In the genomic region with DNA sequence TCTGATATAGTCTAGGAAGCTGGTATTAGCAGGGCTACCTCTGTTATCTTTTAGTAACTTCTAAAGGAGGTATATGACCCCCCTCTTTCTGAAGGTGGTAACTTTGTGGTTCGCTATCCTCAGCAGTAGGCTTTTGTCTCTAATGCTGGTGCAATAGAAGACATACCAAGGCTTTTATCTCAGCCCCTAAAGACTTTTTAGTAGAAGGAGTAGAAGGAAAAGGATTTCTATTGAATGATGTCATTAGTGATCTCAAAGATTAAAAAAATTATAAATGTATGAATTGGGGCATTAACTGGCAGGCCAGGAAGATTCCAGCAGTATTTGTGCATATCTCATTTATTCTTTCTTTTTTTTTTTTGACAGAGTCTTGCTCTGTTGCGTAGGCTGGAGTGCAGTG, we compare ENCODE assay signal across 2 cellular contexts.
TF ChIP-seq lines count a peak whose summit lies in the region.

No MANE protein-coding gene starts in this region.

TF ChIP-seq in HepG2, 621 proteins besides CTCF, POLR2A, EP300 and RAD21:
- TF ChIP-seq SP140L (CRISPR knock-in tag; IDR thresholded peaks at IDR 0.05; ENCODE audit: borderline replicate concordance) = no peak
- TF ChIP-seq, protein P1, sequence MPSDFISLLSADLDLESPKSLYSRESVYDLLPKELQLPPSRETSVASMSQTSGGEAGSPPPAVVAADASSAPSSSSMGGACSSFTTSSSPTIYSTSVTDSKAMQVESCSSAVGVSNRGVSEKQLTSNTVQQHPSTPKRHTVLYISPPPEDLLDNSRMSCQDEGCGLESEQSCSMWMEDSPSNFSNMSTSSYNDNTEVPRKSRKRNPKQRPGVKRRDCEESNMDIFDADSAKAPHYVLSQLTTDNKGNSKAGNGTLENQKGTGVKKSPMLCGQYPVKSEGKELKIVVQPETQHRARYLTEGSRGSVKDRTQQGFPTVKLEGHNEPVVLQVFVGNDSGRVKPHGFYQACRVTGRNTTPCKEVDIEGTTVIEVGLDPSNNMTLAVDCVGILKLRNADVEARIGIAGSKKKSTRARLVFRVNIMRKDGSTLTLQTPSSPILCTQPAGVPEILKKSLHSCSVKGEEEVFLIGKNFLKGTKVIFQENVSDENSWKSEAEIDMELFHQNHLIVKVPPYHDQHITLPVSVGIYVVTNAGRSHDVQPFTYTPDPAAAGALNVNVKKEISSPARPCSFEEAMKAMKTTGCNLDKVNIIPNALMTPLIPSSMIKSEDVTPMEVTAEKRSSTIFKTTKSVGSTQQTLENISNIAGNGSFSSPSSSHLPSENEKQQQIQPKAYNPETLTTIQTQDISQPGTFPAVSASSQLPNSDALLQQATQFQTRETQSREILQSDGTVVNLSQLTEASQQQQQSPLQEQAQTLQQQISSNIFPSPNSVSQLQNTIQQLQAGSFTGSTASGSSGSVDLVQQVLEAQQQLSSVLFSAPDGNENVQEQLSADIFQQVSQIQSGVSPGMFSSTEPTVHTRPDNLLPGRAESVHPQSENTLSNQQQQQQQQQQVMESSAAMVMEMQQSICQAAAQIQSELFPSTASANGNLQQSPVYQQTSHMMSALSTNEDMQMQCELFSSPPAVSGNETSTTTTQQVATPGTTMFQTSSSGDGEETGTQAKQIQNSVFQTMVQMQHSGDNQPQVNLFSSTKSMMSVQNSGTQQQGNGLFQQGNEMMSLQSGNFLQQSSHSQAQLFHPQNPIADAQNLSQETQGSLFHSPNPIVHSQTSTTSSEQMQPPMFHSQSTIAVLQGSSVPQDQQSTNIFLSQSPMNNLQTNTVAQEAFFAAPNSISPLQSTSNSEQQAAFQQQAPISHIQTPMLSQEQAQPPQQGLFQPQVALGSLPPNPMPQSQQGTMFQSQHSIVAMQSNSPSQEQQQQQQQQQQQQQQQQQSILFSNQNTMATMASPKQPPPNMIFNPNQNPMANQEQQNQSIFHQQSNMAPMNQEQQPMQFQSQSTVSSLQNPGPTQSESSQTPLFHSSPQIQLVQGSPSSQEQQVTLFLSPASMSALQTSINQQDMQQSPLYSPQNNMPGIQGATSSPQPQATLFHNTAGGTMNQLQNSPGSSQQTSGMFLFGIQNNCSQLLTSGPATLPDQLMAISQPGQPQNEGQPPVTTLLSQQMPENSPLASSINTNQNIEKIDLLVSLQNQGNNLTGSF (CRISPR knock-in tag; IDR thresholded peaks at IDR 0.05) = no peak
- TF ChIP-seq ATF7 (IDR thresholded peaks at IDR 0.05) = peak; percentile 45; the same call in 1 of the 2 replicates
- TF ChIP-seq ATF7 (CRISPR knock-in tag; IDR thresholded peaks at IDR 0.05) = no peak

TF ChIP-seq in SK-N-SH, 30 proteins besides CTCF, POLR2A, EP300 and RAD21:
- TF ChIP-seq SIN3A (IDR thresholded peaks at IDR 0.05; ENCODE audit: borderline replicate concordance, low read depth, low read length) = no peak
- no peak for TF ChIP-seq POLR2AphosphoS5 (IDR thresholded peaks at IDR 0.05; ENCODE audit: low read depth, low read length)
- peak; percentile 13; the same call in 1 of the 2 replicates for TF ChIP-seq TCF12 (IDR thresholded peaks at IDR 0.05)
- TF ChIP-seq ELF1 (IDR thresholded peaks at IDR 0.05) = no peak
- TF ChIP-seq, protein P2, sequence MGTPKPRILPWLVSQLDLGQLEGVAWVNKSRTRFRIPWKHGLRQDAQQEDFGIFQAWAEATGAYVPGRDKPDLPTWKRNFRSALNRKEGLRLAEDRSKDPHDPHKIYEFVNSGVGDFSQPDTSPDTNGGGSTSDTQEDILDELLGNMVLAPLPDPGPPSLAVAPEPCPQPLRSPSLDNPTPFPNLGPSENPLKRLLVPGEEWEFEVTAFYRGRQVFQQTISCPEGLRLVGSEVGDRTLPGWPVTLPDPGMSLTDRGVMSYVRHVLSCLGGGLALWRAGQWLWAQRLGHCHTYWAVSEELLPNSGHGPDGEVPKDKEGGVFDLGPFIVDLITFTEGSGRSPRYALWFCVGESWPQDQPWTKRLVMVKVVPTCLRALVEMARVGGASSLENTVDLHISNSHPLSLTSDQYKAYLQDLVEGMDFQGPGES (IDR thresholded peaks at IDR 0.05; ENCODE audit: low read depth, low read length) = no peak
- no peak for TF ChIP-seq RFX5 (IDR thresholded peaks at IDR 0.05; ENCODE audit: low read length)
- TF ChIP-seq NFIC (IDR thresholded peaks at IDR 0.05; ENCODE audit: borderline replicate concordance) = no peak
- TF ChIP-seq, protein P3, sequence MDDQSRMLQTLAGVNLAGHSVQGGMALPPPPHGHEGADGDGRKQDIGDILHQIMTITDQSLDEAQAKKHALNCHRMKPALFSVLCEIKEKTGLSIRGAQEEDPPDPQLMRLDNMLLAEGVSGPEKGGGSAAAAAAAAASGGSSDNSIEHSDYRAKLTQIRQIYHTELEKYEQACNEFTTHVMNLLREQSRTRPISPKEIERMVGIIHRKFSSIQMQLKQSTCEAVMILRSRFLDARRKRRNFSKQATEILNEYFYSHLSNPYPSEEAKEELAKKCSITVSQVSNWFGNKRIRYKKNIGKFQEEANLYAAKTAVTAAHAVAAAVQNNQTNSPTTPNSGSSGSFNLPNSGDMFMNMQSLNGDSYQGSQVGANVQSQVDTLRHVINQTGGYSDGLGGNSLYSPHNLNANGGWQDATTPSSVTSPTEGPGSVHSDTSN (IDR thresholded peaks at IDR 0.05) = peak; percentile 13; the same call in 1 of the 2 replicates
- no peak for TF ChIP-seq FOSL2 (IDR thresholded peaks at IDR 0.05; ENCODE audit: borderline replicate concordance, low read depth)
- TF ChIP-seq, protein P4, sequence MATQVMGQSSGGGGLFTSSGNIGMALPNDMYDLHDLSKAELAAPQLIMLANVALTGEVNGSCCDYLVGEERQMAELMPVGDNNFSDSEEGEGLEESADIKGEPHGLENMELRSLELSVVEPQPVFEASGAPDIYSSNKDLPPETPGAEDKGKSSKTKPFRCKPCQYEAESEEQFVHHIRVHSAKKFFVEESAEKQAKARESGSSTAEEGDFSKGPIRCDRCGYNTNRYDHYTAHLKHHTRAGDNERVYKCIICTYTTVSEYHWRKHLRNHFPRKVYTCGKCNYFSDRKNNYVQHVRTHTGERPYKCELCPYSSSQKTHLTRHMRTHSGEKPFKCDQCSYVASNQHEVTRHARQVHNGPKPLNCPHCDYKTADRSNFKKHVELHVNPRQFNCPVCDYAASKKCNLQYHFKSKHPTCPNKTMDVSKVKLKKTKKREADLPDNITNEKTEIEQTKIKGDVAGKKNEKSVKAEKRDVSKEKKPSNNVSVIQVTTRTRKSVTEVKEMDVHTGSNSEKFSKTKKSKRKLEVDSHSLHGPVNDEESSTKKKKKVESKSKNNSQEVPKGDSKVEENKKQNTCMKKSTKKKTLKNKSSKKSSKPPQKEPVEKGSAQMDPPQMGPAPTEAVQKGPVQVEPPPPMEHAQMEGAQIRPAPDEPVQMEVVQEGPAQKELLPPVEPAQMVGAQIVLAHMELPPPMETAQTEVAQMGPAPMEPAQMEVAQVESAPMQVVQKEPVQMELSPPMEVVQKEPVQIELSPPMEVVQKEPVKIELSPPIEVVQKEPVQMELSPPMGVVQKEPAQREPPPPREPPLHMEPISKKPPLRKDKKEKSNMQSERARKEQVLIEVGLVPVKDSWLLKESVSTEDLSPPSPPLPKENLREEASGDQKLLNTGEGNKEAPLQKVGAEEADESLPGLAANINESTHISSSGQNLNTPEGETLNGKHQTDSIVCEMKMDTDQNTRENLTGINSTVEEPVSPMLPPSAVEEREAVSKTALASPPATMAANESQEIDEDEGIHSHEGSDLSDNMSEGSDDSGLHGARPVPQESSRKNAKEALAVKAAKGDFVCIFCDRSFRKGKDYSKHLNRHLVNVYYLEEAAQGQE (IDR thresholded peaks at IDR 0.05; ENCODE audit: low read depth, low read length) = no peak
